In genomic region chr1:3312310-3312734, GRCh38 we compare ENCODE assay signal across 18 cellular contexts.
DNase-seq lines count a peak whose midpoint lies in the region; TF ChIP-seq lines count a peak whose summit lies in the region.
"Had no signal": no experiment of that assay in that cellular context is flagged by ENCODE, and none has a peak within 500 bp of the region (broad histone marks: within the 10 kb centered on the region; RNA-seq: fewer than 3 reads in every experiment).

No MANE protein-coding gene starts in this region.

- TF ChIP-seq EP300 in transverse colon (IDR thresholded peaks at IDR 0.05; ENCODE audit: low read depth): no peak

- H3K27ac ChIP-seq in SJSA1 (peak overlapping the region; percentile 99), dorsolateral prefrontal cortex (peak overlapping the region in 39 of 59 donors; percentile 0 to 89 (median 74)), transverse colon (peak overlapping the region; percentile 80 to 90 (median 86))
- H3K27ac ChIP-seq: PC-9 had no signal

- TF ChIP-seq CTCF in dorsolateral prefrontal cortex (IDR thresholded peaks at IDR 0.05 in 54 of 56, conservative IDR thresholded peaks at IDR 0.05 in 2 of 56; ENCODE audit: low read depth in 1 of 56, partially characterized antibody in 56 of 56): no peak
- TF ChIP-seq CTCF in osteocyte (IDR thresholded peaks at IDR 0.05): no peak
- TF ChIP-seq CTCF in transverse colon (IDR thresholded peaks at IDR 0.05): no peak

- no peak overlapping the region for H3K4me3 Mint-ChIP-seq in osteocyte (ENCODE audit: unreplicated experiment)
- no peak overlapping the region for H3K4me3 Mint-ChIP-seq in activated CD4-positive, alpha-beta T cell treated with anti-CD3 and anti-CD28 coated beads, Interleukin-2, amount 10 ng/mL, durations not matched to agents 7 days and 5 days
- H3K4me3 Mint-ChIP-seq: activated CD4-positive, alpha-beta memory T cell treated with anti-CD3 and anti-CD28 coated beads for 36 hours; activated naive CD8-positive, alpha-beta T cell treated with anti-CD3 and anti-CD28 coated beads for 36 hours; activated T-cell treated with anti-CD3 and anti-CD28 coated beads, Interleukin-2, amount 50 U/mL, for 4 hours; naive thymus-derived CD8-positive, alpha-beta T cell had no signal

- H3K4me1 ChIP-seq in SJSA1 (replicated peaks): peaks cover 49% of the 10 kb centered on the region
- H3K4me1 ChIP-seq in transverse colon: peaks cover 10 to 29% (median 20%) of the 10 kb centered on the region in 4 donors

- peaks cover 36% of the 10 kb centered on the region for H3K4me1 Mint-ChIP-seq in osteocyte (ENCODE audit: unreplicated experiment)
- peaks cover 6% of the 10 kb centered on the region for H3K4me1 Mint-ChIP-seq in activated CD4-positive, alpha-beta T cell treated with anti-CD3 and anti-CD28 coated beads, Interleukin-2, amount 10 ng/mL, durations not matched to agents 7 days and 5 days

- POLR2A ChIA-PET in activated CD4-positive, alpha-beta T cell treated with anti-CD3 and anti-CD28 coated beads, Interleukin-2, amount 10 ng/mL, durations not matched to agents 7 days and 5 days (lab: Charles Lee): no interaction called here

- DNase-seq in SJSA1 (ENCODE audit: low read depth in 1 of 2, low spot score in 2 of 2): no peak
- no peak for DNase-seq in dorsolateral prefrontal cortex
- no peak for DNase-seq in osteocyte (ENCODE audit: extremely low spot score, unreplicated experiment)
- DNase-seq in transverse colon: no peak
- no peak for DNase-seq in NCI-H226
- DNase-seq in activated CD4-positive, alpha-beta T cell treated with anti-CD3 and anti-CD28 coated beads, Interleukin-2, amount 10 ng/mL, durations not matched to agents 7 days and 5 days: no peak
- no peak for DNase-seq in GM19238 (ENCODE audit: insufficient read length, low spot score)
- DNase-seq: activated T-cell treated with anti-CD3 and anti-CD28 coated beads, Interleukin-2, amount 50 U/mL, for 4 hours; DMS79; naive thymus-derived CD8-positive, alpha-beta T cell; NCI-H2029; NCI-H774 had no signal

- no peaks in the 10 kb centered on the region for H3K36me3 Mint-ChIP-seq in osteocyte (ENCODE audit: unreplicated experiment)
- H3K36me3 Mint-ChIP-seq in activated CD4-positive, alpha-beta T cell treated with anti-CD3 and anti-CD28 coated beads, Interleukin-2, amount 10 ng/mL, durations not matched to agents 7 days and 5 days (ENCODE audit: low read depth): no peaks in the 10 kb centered on the region
- H3K36me3 Mint-ChIP-seq: activated CD4-positive, alpha-beta memory T cell treated with anti-CD3 and anti-CD28 coated beads for 36 hours; activated naive CD8-positive, alpha-beta T cell treated with anti-CD3 and anti-CD28 coated beads for 36 hours; naive thymus-derived CD8-positive, alpha-beta T cell had no signal

- in situ Hi-C loops in transverse colon (cut with MboI; ENCODE audit: low pct_ligation_motif_present in 1 of 4, low pct_unique_long_range_greater_than_20kb in 1 of 4, low sequenced_read_pairs in 3 of 4): no loop called here

- TF ChIP-seq POLR2A in transverse colon (IDR thresholded peaks at IDR 0.05): no peak

- WGBS in transverse colon (ENCODE audit: low coverage in 1 of 2), 2 donors: 80% methylated on average over 20 of the region's 22 CpGs; no CpG with 5 or more reads in 1 of the 2 donors

- CTCF ChIA-PET in activated CD4-positive, alpha-beta T cell treated with anti-CD3 and anti-CD28 coated beads, Interleukin-2, amount 10 ng/mL, durations not matched to agents 7 days and 5 days (lab: Charles Lee): no interaction called here

- H3K9me3 Mint-ChIP-seq in osteocyte (ENCODE audit: unreplicated experiment): no peaks in the 10 kb centered on the region
- peaks cover 11% of the 10 kb centered on the region for H3K9me3 Mint-ChIP-seq in activated CD4-positive, alpha-beta T cell treated with anti-CD3 and anti-CD28 coated beads, Interleukin-2, amount 10 ng/mL, durations not matched to agents 7 days and 5 days

- intact Hi-C loops in dorsolateral prefrontal cortex (cut with DNase I): no loop called here
- intact Hi-C loops in transverse colon (cut with DNase I; ENCODE audit: low total_unique reads): no loop called here

- H3K4me3 ChIP-seq in SJSA1 (no peak overlapping the region), dorsolateral prefrontal cortex (no peak overlapping the region), transverse colon (no peak overlapping the region)
- H3K4me3 ChIP-seq: BLaER1 treated with 17β-estradiol and CSF1 and Interleukin-3, amounts not matched to agents 10 nM and 100 nM; lower lobe of right lung; MG63; PC-9 had no signal

- no peaks in the 10 kb centered on the region for H3K27me3 ChIP-seq in SJSA1 (replicated peaks)
- H3K27me3 ChIP-seq in dorsolateral prefrontal cortex: peaks cover 0 to 62% (median 25%) of the 10 kb centered on the region in 45 donors
- no peaks in the 10 kb centered on the region for H3K27me3 ChIP-seq in transverse colon
- H3K27me3 ChIP-seq: MG63 had no signal

- H3K9me3 ChIP-seq in SJSA1 (replicated peaks) (no peaks in the 10 kb centered on the region; the same call in 1 of the 2 replicates), transverse colon (no peaks in the 10 kb centered on the region)
- H3K9me3 ChIP-seq: lower lobe of right lung, MG63 had no signal

- H3K27ac Mint-ChIP-seq in osteocyte (ENCODE audit: unreplicated experiment): peak overlapping the region; percentile 99
- no peak overlapping the region for H3K27ac Mint-ChIP-seq in activated CD4-positive, alpha-beta T cell treated with anti-CD3 and anti-CD28 coated beads, Interleukin-2, amount 10 ng/mL, durations not matched to agents 7 days and 5 days
- H3K27ac Mint-ChIP-seq: activated CD4-positive, alpha-beta memory T cell treated with anti-CD3 and anti-CD28 coated beads for 36 hours; activated naive CD8-positive, alpha-beta T cell treated with anti-CD3 and anti-CD28 coated beads for 36 hours had no signal

- H3K36me3 ChIP-seq in SJSA1: no peaks in the 10 kb centered on the region
- no peaks in the 10 kb centered on the region for H3K36me3 ChIP-seq in transverse colon
- H3K36me3 ChIP-seq: BLaER1 treated with 17β-estradiol and CSF1 and Interleukin-3, amounts not matched to agents 10 nM and 100 nM; lower lobe of right lung; MG63 had no signal

- H3K27me3 Mint-ChIP-seq in osteocyte (ENCODE audit: unreplicated experiment): no peaks in the 10 kb centered on the region
- H3K27me3 Mint-ChIP-seq in activated CD4-positive, alpha-beta T cell treated with anti-CD3 and anti-CD28 coated beads, Interleukin-2, amount 10 ng/mL, durations not matched to agents 7 days and 5 days: no peaks in the 10 kb centered on the region
